In the genomic region with DNA sequence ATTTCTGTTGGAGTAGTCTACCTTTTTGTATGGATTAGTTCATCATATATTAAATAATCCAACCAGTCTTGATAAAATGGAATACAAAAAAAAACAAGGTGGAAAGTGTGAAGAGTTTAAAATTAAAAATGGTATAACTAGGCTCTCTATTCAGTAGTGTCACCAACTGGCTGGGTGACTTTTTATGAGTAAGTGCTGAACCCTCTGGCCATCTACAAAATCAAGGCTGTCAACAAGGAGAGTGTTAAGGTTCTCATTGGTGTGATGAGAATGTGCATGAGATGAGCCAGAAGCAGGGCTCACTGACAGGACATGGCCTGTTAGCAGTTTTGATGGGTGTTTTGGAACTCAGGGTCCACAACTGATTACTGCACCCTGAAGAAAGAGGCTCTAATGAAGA, we compare ENCODE assay signal across 32 cellular contexts.
"Had no signal": no experiment of that assay in that cellular context is flagged by ENCODE, and none has a peak within 500 bp of the region (broad histone marks: within the 10 kb centered on the region; RNA-seq: fewer than 3 reads in every experiment).

No MANE protein-coding gene starts in this region.

- ATAC-seq: Panc1, Right ventricle myocardium inferior had no signal

- H2AFZ ChIP-seq: PC-9 had no signal

- H3K9me3 ChIP-seq: MG63, SJCRH30 had no signal

- H3K4me1 ChIP-seq: SJCRH30 had no signal

- H3K4me3 ChIP-seq: MG63, PC-9, SJCRH30, SK-N-MC had no signal

- H3K27me3 ChIP-seq: MG63, SJCRH30 had no signal

- DNase-seq: Kasumi-1, MG63, NCI-H1048, NCI-H1092 treated with DMSO at 0.1 percent for 48 hours, NCI-H1105 treated with DMSO at 0.1 percent for 48 hours, NCI-H1417, NCI-H1436, NCI-H146, NCI-H1694, NCI-H187, NCI-H1930, NCI-H2029 treated with DMSO at 0.1 percent for 48 hours, NCI-H2081 treated with DMSO at 0.1 percent for 48 hours, NCI-H2107, NCI-H2171, NCI-H226, NCI-H446 treated with DMSO at 0.1 percent for 48 hours, NCI-H510A, NCI-H524, NCI-H526, NCI-H69, NCI-H748 treated with DMSO at 0.1 percent for 48 hours, NCI-H82, PC-9, SHP77, SIG-M5, SJCRH30 had no signal

- FAIRE-seq: RCC 7860 had no signal

- H3K4me2 ChIP-seq: PC-9 had no signal

- H3K27ac ChIP-seq: PC-9, RWPE1, SJCRH30, SK-N-MC had no signal

- H3K36me3 ChIP-seq: MG63, SJCRH30 had no signal
